Comparison of ENCODE assay signal across 22 cellular contexts in the genomic region with DNA sequence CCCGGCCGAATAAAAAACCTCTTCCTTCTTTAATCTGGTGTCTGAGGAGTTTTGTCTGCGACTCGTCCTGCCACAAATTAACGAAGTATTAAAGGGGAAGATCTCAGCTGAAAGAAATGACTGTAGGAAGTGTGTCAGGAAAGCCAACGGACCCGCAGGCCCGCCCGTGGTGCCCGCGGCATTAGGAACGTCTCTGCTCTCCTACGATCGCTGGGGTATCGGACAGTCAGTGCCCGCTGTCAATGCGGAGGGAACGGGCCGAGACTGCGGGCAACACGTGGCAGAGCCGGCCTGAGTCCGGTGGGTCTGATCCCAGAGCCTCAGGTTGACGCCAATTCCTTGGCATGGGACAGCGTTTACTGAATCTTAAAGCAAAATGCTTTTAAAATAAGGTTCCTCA.
DNase-seq lines count a peak whose midpoint lies in the region; ATAC-seq and TF ChIP-seq lines count a peak whose summit lies in the region.
"Had no signal": no experiment of that assay in that cellular context is flagged by ENCODE, and none has a peak within 500 bp of the region (broad histone marks: within the 10 kb centered on the region; RNA-seq: fewer than 3 reads in every experiment).

No MANE protein-coding gene starts in this region.

- H3K9me3 Mint-ChIP-seq in GM23338: peaks cover 3% of the 10 kb centered on the region; the same call in 2 of the 3 replicates
- no peaks in the 10 kb centered on the region for H3K9me3 Mint-ChIP-seq in activated naive CD8-positive, alpha-beta T cell treated with anti-CD3 and anti-CD28 coated beads, Interleukin-2, amount 10 ng/mL, durations not matched to agents 7 days and 5 days
- H3K9me3 Mint-ChIP-seq: activated CD4-positive, alpha-beta T cell treated with anti-CD3 and anti-CD28 coated beads, Interleukin-2, amount 10 ng/mL, durations not matched to agents 7 days and 5 days; activated naive CD4-positive, alpha-beta T cell treated with anti-CD3 and anti-CD28 coated beads, Interleukin-2, amount 50 U/mL, for 72 hours; effector memory CD8-positive, alpha-beta T cell had no signal

- no peak overlapping the region for H3K27ac Mint-ChIP-seq in GM23338
- no peak overlapping the region for H3K27ac Mint-ChIP-seq in activated naive CD8-positive, alpha-beta T cell treated with anti-CD3 and anti-CD28 coated beads, Interleukin-2, amount 10 ng/mL, durations not matched to agents 7 days and 5 days
- H3K27ac Mint-ChIP-seq: activated CD4-positive, alpha-beta T cell treated with anti-CD3 and anti-CD28 coated beads, Interleukin-2, amount 10 ng/mL, durations not matched to agents 7 days and 5 days; activated naive CD4-positive, alpha-beta T cell treated with anti-CD3 and anti-CD28 coated beads, Interleukin-2, amount 50 U/mL, for 72 hours; effector memory CD8-positive, alpha-beta T cell had no signal

- H4K20me1 ChIP-seq in GM23338 (replicated peaks; ENCODE audit: insufficient read depth) (peaks cover 6% of the 10 kb centered on the region), smooth muscle cell (ENCODE audit: low read depth) (peaks cover 3% of the 10 kb centered on the region)

- H3K4me1 Mint-ChIP-seq in GM23338: peaks cover 20% of the 10 kb centered on the region
- peaks cover 8% of the 10 kb centered on the region for H3K4me1 Mint-ChIP-seq in activated naive CD8-positive, alpha-beta T cell treated with anti-CD3 and anti-CD28 coated beads, Interleukin-2, amount 10 ng/mL, durations not matched to agents 7 days and 5 days

- H3K36me3 ChIP-seq in GM23338 (ENCODE audit: insufficient read depth): no peaks in the 10 kb centered on the region
- H3K36me3 ChIP-seq in iPS-15b (ENCODE audit: control insufficient read depth, insufficient read depth, low read length): no peaks in the 10 kb centered on the region
- no peaks in the 10 kb centered on the region for H3K36me3 ChIP-seq in smooth muscle cell (ENCODE audit: low read depth)
- H3K36me3 ChIP-seq: BLaER1, cardiac muscle cell, ovary, tibial nerve had no signal

- TF ChIP-seq CTCF in GM23338 (conservative IDR thresholded peaks at IDR 0.05; ENCODE audit: low read depth in 2 of 2) (no peak), smooth muscle cell (IDR thresholded peaks at IDR 0.05; ENCODE audit: borderline replicate concordance, insufficient read depth, poor library complexity, severe bottlenecking) (no peak)

- peak overlapping the region; percentile 48; the same call in 1 of the 2 replicates for H2AFZ ChIP-seq in GM23338
- no peak overlapping the region for H2AFZ ChIP-seq in smooth muscle cell (ENCODE audit: low read depth)

- no peak overlapping the region for H3K9ac ChIP-seq in iPS-15b (ENCODE audit: low read depth, low read length)
- no peak overlapping the region for H3K9ac ChIP-seq in smooth muscle cell (ENCODE audit: low read depth)
- H3K9ac ChIP-seq: BLaER1 had no signal

- peak overlapping the region; percentile 68 for H3K4me3 Mint-ChIP-seq in GM23338
- H3K4me3 Mint-ChIP-seq in activated naive CD8-positive, alpha-beta T cell treated with anti-CD3 and anti-CD28 coated beads, Interleukin-2, amount 10 ng/mL, durations not matched to agents 7 days and 5 days: peak overlapping the region; percentile 46
- H3K4me3 Mint-ChIP-seq: activated CD4-positive, alpha-beta T cell treated with anti-CD3 and anti-CD28 coated beads, Interleukin-2, amount 10 ng/mL, durations not matched to agents 7 days and 5 days had no signal

- ATAC-seq in GM23338 (peak; percentile 68), GM21825 (IDR thresholded peaks at IDR 0.05; ENCODE audit: unreplicated experiment) (no peak)
- ATAC-seq in activated naive CD8-positive, alpha-beta T cell treated with anti-CD3 and anti-CD28 coated beads, Interleukin-2, amount 10 ng/mL, durations not matched to agents 7 days and 5 days (ENCODE audit: low read depth): no peak
- ATAC-seq: effector memory CD8-positive, alpha-beta T cell; HCT116 had no signal

- H3K9me3 ChIP-seq in iPS-15b (ENCODE audit: control insufficient read depth, insufficient read depth, low read length): no peaks in the 10 kb centered on the region
- no peaks in the 10 kb centered on the region for H3K9me3 ChIP-seq in smooth muscle cell (replicated peaks; ENCODE audit: low read depth)
- H3K9me3 ChIP-seq: ovary, tibial nerve had no signal

- peaks cover 14% of the 10 kb centered on the region; the same call in 1 of the 2 replicates for H3K4me1 ChIP-seq in GM23338 (ENCODE audit: insufficient read depth)
- no peaks in the 10 kb centered on the region for H3K4me1 ChIP-seq in iPS-15b (ENCODE audit: control insufficient read depth, insufficient read depth, low read length)
- no peaks in the 10 kb centered on the region for H3K4me1 ChIP-seq in smooth muscle cell (ENCODE audit: low read depth)
- H3K4me1 ChIP-seq: BLaER1 had no signal

- H3K79me2 ChIP-seq in GM23338 (replicated peaks; ENCODE audit: insufficient read depth): no peaks in the 10 kb centered on the region
- no peaks in the 10 kb centered on the region for H3K79me2 ChIP-seq in smooth muscle cell (ENCODE audit: low read depth)

- H3K4me2 ChIP-seq in GM23338: peak overlapping the region; percentile 93
- H3K4me2 ChIP-seq in smooth muscle cell: peak overlapping the region; percentile 78
- H3K4me2 ChIP-seq: BLaER1 had no signal

- no peaks in the 10 kb centered on the region for H3K9me2 ChIP-seq in GM23338 (ENCODE audit: insufficient read depth)

- H3F3A ChIP-seq in GM23338 (replicated peaks; ENCODE audit: low read depth): no peaks in the 10 kb centered on the region
- no peaks in the 10 kb centered on the region for H3F3A ChIP-seq in smooth muscle cell (ENCODE audit: low read depth)

- H3K27ac ChIP-seq in GM23338 (ENCODE audit: low read depth): no peak overlapping the region
- H3K27ac ChIP-seq in smooth muscle cell (ENCODE audit: low read depth): no peak overlapping the region
- H3K27ac ChIP-seq: BLaER1, cardiac muscle cell, ovary, SK-N-MC, tibial nerve had no signal

- H3K27me3 Mint-ChIP-seq in GM23338 (ENCODE audit: insufficient read depth, low read depth, poor library complexity): peaks cover 36% of the 10 kb centered on the region
- peaks cover 70% of the 10 kb centered on the region for H3K27me3 Mint-ChIP-seq in activated naive CD8-positive, alpha-beta T cell treated with anti-CD3 and anti-CD28 coated beads, Interleukin-2, amount 10 ng/mL, durations not matched to agents 7 days and 5 days

- 45% methylated on average over 25 of the region's 25 CpGs for WGBS in smooth muscle cell (ENCODE audit: low lambda C conversion rate)

- H3K36me3 Mint-ChIP-seq in GM23338 (ENCODE audit: low read depth): peaks cover 3% of the 10 kb centered on the region; the same call in 2 of the 3 replicates
- peaks cover 2% of the 10 kb centered on the region for H3K36me3 Mint-ChIP-seq in activated naive CD8-positive, alpha-beta T cell treated with anti-CD3 and anti-CD28 coated beads, Interleukin-2, amount 10 ng/mL, durations not matched to agents 7 days and 5 days
- H3K36me3 Mint-ChIP-seq: activated naive CD4-positive, alpha-beta T cell treated with anti-CD3 and anti-CD28 coated beads, Interleukin-2, amount 50 U/mL, for 72 hours had no signal

- DNase-seq in GM23338 (ENCODE audit: low spot score): peak; percentile 54
- DNase-seq in activated naive CD8-positive, alpha-beta T cell treated with anti-CD3 and anti-CD28 coated beads, Interleukin-2, amount 10 ng/mL, durations not matched to agents 7 days and 5 days: no peak
- DNase-seq in smooth muscle cell (lab: John Stamatoyannopoulos, UW; ENCODE audit: unreplicated experiment): no peak
- DNase-seq in NCI-H2171 treated with DMSO at 0.1 percent for 48 hours (lab: John Stamatoyannopoulos, UW): no peak
- no peak for DNase-seq in hypothalamus (lab: John Stamatoyannopoulos, UW)
- DNase-seq in putamen (ENCODE audit: low spot score): no peak
- DNase-seq: activated CD4-positive, alpha-beta T cell treated with anti-CD3 and anti-CD28 coated beads, Interleukin-2, amount 10 ng/mL, durations not matched to agents 7 days and 5 days; DMS 273 treated with DMSO at 0.1 percent for 48 hours; effector memory CD8-positive, alpha-beta T cell; Karpas-422; NCI-H1105 treated with DMSO at 0.1 percent for 48 hours; NCI-H82; ovary; stimulated activated CD4-positive, alpha-beta T cell treated with anti-CD3 and anti-CD28 coated beads, Interleukin-4, amount 100 ng/mL, for 24 hours had no signal

- H3K27me3 ChIP-seq in GM23338 (ENCODE audit: insufficient read depth) (peaks cover 60% of the 10 kb centered on the region), iPS-15b (ENCODE audit: control insufficient read depth, insufficient read depth, low read length) (peaks cover 62% of the 10 kb centered on the region), smooth muscle cell (ENCODE audit: low read depth) (peaks cover 33% of the 10 kb centered on the region)
- H3K27me3 ChIP-seq: cardiac muscle cell, ovary, tibial nerve had no signal

- peak overlapping the region; percentile 71 for H3K4me3 ChIP-seq in GM23338
- H3K4me3 ChIP-seq in iPS-15b (ENCODE audit: low read depth, low read length): peak overlapping the region; percentile 35
- H3K4me3 ChIP-seq in smooth muscle cell: peak overlapping the region; percentile 37
- H3K4me3 ChIP-seq: BLaER1, cardiac muscle cell, ovary, SK-N-MC had no signal

- POLR2A ChIA-PET in activated naive CD8-positive, alpha-beta T cell treated with anti-CD3 and anti-CD28 coated beads, Interleukin-2, amount 10 ng/mL, durations not matched to agents 7 days and 5 days (lab: Charles Lee): no interaction called here

TF ChIP-seq in GM23338, 12 proteins besides CTCF, POLR2A, EP300 and RAD21:
- TF ChIP-seq EZH2phosphoT487 (IDR thresholded peaks at IDR 0.05; ENCODE audit: unreplicated experiment): peak; percentile 73
- peak; percentile 65 for TF ChIP-seq EZH2 (IDR thresholded peaks at IDR 0.05; ENCODE audit: low read depth, unreplicated experiment)
- no peak for TF ChIP-seq CREB1 (CRISPR knock-in tag; IDR thresholded peaks at IDR 0.05; ENCODE audit: low read depth)
